ENCODE assay signal across 10 cellular contexts in the genomic region with DNA sequence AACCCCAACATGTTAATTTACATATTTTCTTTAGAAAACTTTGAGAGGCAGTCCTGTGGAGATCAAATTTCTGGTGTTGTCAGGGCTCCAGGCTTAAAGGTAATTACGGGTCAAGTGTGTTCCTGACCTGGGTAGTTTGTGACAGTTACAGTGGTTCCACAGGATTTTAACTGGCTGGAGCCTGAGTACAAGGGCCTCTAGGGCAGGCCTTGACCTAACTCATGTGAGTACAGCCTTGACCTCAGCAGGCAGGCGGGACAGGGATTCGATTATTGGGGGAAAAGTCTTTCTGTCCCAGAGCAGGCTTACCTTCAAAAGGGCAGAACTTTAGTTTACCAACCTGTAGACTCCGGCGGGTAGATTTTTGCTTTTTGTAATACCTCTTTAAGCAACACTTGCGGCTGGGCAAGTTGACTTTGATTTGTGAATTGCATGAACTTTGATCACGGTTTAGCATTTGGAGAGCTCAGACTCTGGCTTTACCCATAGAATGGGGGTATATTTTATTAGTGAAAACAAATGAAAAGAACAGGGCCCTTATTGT. TPM values are rescaled to one million over a fixed set of nuclear protein-coding genes. Genes with fewer than 3 reads are reported as not detected.
DNase-seq lines count a peak whose midpoint lies in the region; ATAC-seq and TF ChIP-seq lines count a peak whose summit lies in the region.
"Had no signal": no experiment of that assay in that cellular context is flagged by ENCODE, and none has a peak within 500 bp of the region (broad histone marks: within the 10 kb centered on the region; RNA-seq: fewer than 3 reads in every experiment).

No MANE protein-coding gene starts in this region.

- no peak for TF ChIP-seq CTCF in Peyer's patch (IDR thresholded peaks at IDR 0.05)
- no peak for TF ChIP-seq CTCF in heart right ventricle (IDR thresholded peaks at IDR 0.05)
- TF ChIP-seq CTCF in lower leg skin (IDR thresholded peaks at IDR 0.05): no peak

- peak overlapping the region in 2 of 3 donors; percentile 35 to 71 for H3K9ac ChIP-seq in skeletal muscle tissue (ENCODE audit: low read depth in 1 of 3, low read length in 3 of 3)

- H3K27ac ChIP-seq in Peyer's patch: peak overlapping the region; percentile 28 to 80 (median 73)
- H3K27ac ChIP-seq in heart right ventricle: peak overlapping the region in 9 of 10 donors; percentile 31 to 91 (median 68)
- H3K27ac ChIP-seq in skeletal muscle tissue (ENCODE audit: low read depth, low read length): peak overlapping the region; percentile 79

- intact Hi-C loops in heart right ventricle (cut with DNase I) (no loop called here), lower leg skin (cut with DNase I; ENCODE audit: low total_unique reads) (no loop called here)

- H3K9me3 ChIP-seq in Peyer's patch: no peaks in the 10 kb centered on the region
- no peaks in the 10 kb centered on the region for H3K9me3 ChIP-seq in heart right ventricle
- no peaks in the 10 kb centered on the region for H3K9me3 ChIP-seq in skeletal muscle tissue (ENCODE audit: control insufficient read depth in 3 of 3, low read length in 3 of 3)

- H3K4me1 ChIP-seq in Peyer's patch (peaks cover 0 to 18% (median 6%) of the 10 kb centered on the region in 4 donors), heart right ventricle (peaks cover 0 to 33% (median 11%) of the 10 kb centered on the region in 9 donors), skeletal muscle tissue (ENCODE audit: control insufficient read depth in 3 of 3, insufficient read depth in 3 of 3, low read length in 3 of 3) (peaks cover 21 to 23% (median 23%) of the 10 kb centered on the region in 3 donors)

- peak in 5 of 8 donors; percentile 37 to 54 (median 50) for ATAC-seq in heart right ventricle

- WGBS in heart right ventricle, 2 donors: 76 to 83% methylated on average over 7 of the region's 7 CpGs
- WGBS in lower leg skin, 2 donors: 77 to 79% methylated on average over 7 of the region's 7 CpGs

- H3K4me3 ChIP-seq in Peyer's patch (no peak overlapping the region), heart right ventricle (no peak overlapping the region), skeletal muscle tissue (ENCODE audit: low read length in 3 of 3) (no peak overlapping the region), lower leg skin (ENCODE audit: low read depth, poor library complexity, severe bottlenecking) (no peak overlapping the region)

- DNase-seq in DMS153 (lab: John Stamatoyannopoulos, UW) (peak; percentile 11), DMS153 treated with DMSO at 0.1 percent for 48 hours (lab: John Stamatoyannopoulos, UW; ENCODE audit: unreplicated experiment) (no peak), Peyer's patch (peak in 1 of 3 donors; percentile 46), heart right ventricle (no peak), lower leg skin (ENCODE audit: low spot score in 2 of 2) (no peak), LoVo (ENCODE audit: low spot score) (no peak)
- no peak for DNase-seq in activated CD8-positive, alpha-beta memory T cell treated with anti-CD3 and anti-CD28 coated beads, Interleukin-2, amount 50 U/mL, for 48 hours
- DNase-seq: NK-92 treated with Interleukin-12 subunit alpha and Interleukin-12 subunit beta, amount 100 ng/mL, for 24 hours; substantia nigra had no signal

- no peak for TF ChIP-seq POLR2A in Peyer's patch (IDR thresholded peaks at IDR 0.05)
- no peak for TF ChIP-seq POLR2A in lower leg skin (IDR thresholded peaks at IDR 0.05)

- H3K27me3 ChIP-seq in Peyer's patch: no peaks in the 10 kb centered on the region
- no peaks in the 10 kb centered on the region for H3K27me3 ChIP-seq in heart right ventricle
- no peaks in the 10 kb centered on the region for H3K27me3 ChIP-seq in skeletal muscle tissue (ENCODE audit: control insufficient read depth in 3 of 3, insufficient read depth in 3 of 3, low read length in 3 of 3)

- H3K36me3 ChIP-seq in Peyer's patch: no peaks in the 10 kb centered on the region
- no peaks in the 10 kb centered on the region for H3K36me3 ChIP-seq in heart right ventricle
- H3K36me3 ChIP-seq in skeletal muscle tissue (ENCODE audit: control insufficient read depth in 3 of 3, insufficient read depth in 3 of 3, low read length in 3 of 3): no peaks in the 10 kb centered on the region

RNA-seq across cellular contexts. Expression of a gene that starts 8.5 kb away (rescaled TPM):
- total RNA-seq in Peyer's patch (10 to 100 TPM; 19.5 to 21.4 (median 20.1) TPM), heart right ventricle (100 to 1,000 TPM in 1 of 10 donors, 10 to 100 TPM in 9; 66.0 to 162 (median 79.4) TPM), skeletal muscle tissue (6.3 TPM), lower leg skin (10 to 100 TPM; 19.6 to 29.8 (median 26.0) TPM)
- polyA plus RNA-seq in heart right ventricle: 10 to 100 TPM; 18.9 to 20.4 TPM

RNA-seq across cellular contexts. Expression of a gene that starts 22.3 kb away (rescaled TPM):
- total RNA-seq in Peyer's patch: 10 to 100 TPM in 2 of 4 donors, 1 to 10 TPM in 2; 9.1 to 53.6 (median 9.7) TPM
- 10 to 100 TPM; 14.2 to 31.9 (median 25.2) TPM for total RNA-seq in heart right ventricle
- 10 to 100 TPM; 16.2 to 49.6 TPM for polyA plus RNA-seq in heart right ventricle
- 14.1 TPM for total RNA-seq in skeletal muscle tissue
- total RNA-seq in lower leg skin: 10 to 100 TPM; 18.6 to 44.8 (median 24.7) TPM
